ENCODE assay signal across 13 cellular contexts in the genomic region with DNA sequence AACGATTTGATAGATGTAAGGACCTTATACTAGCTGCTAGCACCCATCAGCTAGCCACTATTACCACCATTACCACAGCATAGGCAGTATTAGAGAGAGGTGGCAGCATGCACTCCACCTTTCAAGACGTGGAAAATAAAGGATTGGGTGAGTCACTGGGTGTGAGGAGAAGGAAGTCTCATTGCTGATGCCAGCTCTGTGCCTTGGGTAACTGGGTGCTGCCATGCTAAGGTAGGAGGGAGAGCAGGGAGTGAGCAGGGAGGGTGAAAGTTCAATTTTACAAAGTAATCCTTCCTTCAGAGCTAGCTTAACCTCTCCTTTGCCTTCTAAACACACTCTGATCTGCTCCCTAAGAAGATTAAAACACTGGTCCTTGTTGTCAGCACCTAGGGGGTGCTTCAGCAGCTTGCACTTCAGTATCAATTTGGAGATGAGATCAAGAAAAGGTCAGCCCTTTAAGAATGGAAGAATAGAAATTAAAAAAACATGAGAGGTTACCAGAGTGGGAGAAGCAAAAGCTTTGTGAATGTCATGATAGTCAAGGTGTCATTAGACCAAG. TPM values are rescaled to one million over a fixed set of nuclear protein-coding genes. Genes with fewer than 3 reads are reported as not detected.
DNase-seq lines count a peak whose midpoint lies in the region; ATAC-seq and TF ChIP-seq lines count a peak whose summit lies in the region.
"Had no signal": no experiment of that assay in that cellular context is flagged by ENCODE, and none has a peak within 500 bp of the region (broad histone marks: within the 10 kb centered on the region; RNA-seq: fewer than 3 reads in every experiment).

No MANE protein-coding gene starts in this region.

- TF ChIP-seq EP300 in tibial nerve (IDR thresholded peaks at IDR 0.05), result no peak

- peaks cover 3% of the 10 kb centered on the region for H3K27me3 Mint-ChIP-seq in central memory CD8-positive, alpha-beta T cell
- peaks cover 14% of the 10 kb centered on the region for H3K27me3 Mint-ChIP-seq in progenitor cell of endocrine pancreas

- H3K9me3 Mint-ChIP-seq in central memory CD8-positive, alpha-beta T cell, result no peaks in the 10 kb centered on the region
- H3K9me3 Mint-ChIP-seq in progenitor cell of endocrine pancreas (ENCODE audit: low read depth), result no peaks in the 10 kb centered on the region

- peak overlapping the region; percentile 85 for H3K4me3 Mint-ChIP-seq in central memory CD8-positive, alpha-beta T cell
- peak overlapping the region; percentile 71 for H3K4me3 Mint-ChIP-seq in progenitor cell of endocrine pancreas (ENCODE audit: low read depth)

- H3K9me3 ChIP-seq in MG63 (no peaks in the 10 kb centered on the region), tibial nerve (no peaks in the 10 kb centered on the region)

- TF ChIP-seq POLR2A in tibial nerve (IDR thresholded peaks at IDR 0.05), result no peak

- TF ChIP-seq CTCF in progenitor cell of endocrine pancreas (IDR thresholded peaks at IDR 0.05; ENCODE audit: unreplicated experiment) (no peak), tibial nerve (IDR thresholded peaks at IDR 0.05) (no peak)

- no peaks in the 10 kb centered on the region for H3K36me3 ChIP-seq in MG63
- H3K36me3 ChIP-seq in tibial nerve, result no peaks in the 10 kb centered on the region

- H3K27me3 ChIP-seq in MG63, result peaks cover 2% of the 10 kb centered on the region; the same call in 1 of the 2 replicates
- H3K27me3 ChIP-seq in tibial nerve, result no peaks in the 10 kb centered on the region

- H3K4me3 ChIP-seq in MG63 (no peak overlapping the region), tibial nerve (no peak overlapping the region)

- no peak overlapping the region for H3K27ac ChIP-seq in tibial nerve
- H3K27ac ChIP-seq: HL-60, parathyroid adenoma had no signal

- H3K4me1 ChIP-seq in tibial nerve, result peaks cover 0 to 22% (median 8%) of the 10 kb centered on the region in 4 donors
- H3K4me1 ChIP-seq: parathyroid adenoma had no signal

- no peak for ATAC-seq in central memory CD8-positive, alpha-beta T cell (replicated peaks; ENCODE audit: extremely low read depth, poor library complexity, severe bottlenecking)
- no peak for ATAC-seq in GM21786 (IDR thresholded peaks at IDR 0.05; ENCODE audit: unreplicated experiment)
- ATAC-seq: activated CD8-positive, alpha-beta memory T cell treated with anti-CD3 and anti-CD28 coated beads, Interleukin-2, amount 10 ng/mL, durations not matched to agents 7 days and 5 days; left lobe of liver had no signal

- peaks cover 7% of the 10 kb centered on the region for H3K4me1 Mint-ChIP-seq in central memory CD8-positive, alpha-beta T cell
- H3K4me1 Mint-ChIP-seq in progenitor cell of endocrine pancreas (ENCODE audit: low read depth), result peaks cover 5% of the 10 kb centered on the region

- no peaks in the 10 kb centered on the region for H3K36me3 Mint-ChIP-seq in central memory CD8-positive, alpha-beta T cell (ENCODE audit: insufficient read depth)
- H3K36me3 Mint-ChIP-seq in progenitor cell of endocrine pancreas (ENCODE audit: insufficient read depth), result no peaks in the 10 kb centered on the region

- H3K27ac Mint-ChIP-seq in central memory CD8-positive, alpha-beta T cell (ENCODE audit: low read depth), result no peak overlapping the region
- no peak overlapping the region for H3K27ac Mint-ChIP-seq in progenitor cell of endocrine pancreas
- H3K27ac Mint-ChIP-seq: activated CD8-positive, alpha-beta memory T cell treated with anti-CD3 and anti-CD28 coated beads, Interleukin-2, amount 10 ng/mL, durations not matched to agents 7 days and 5 days had no signal

- 87 to 88% methylated on average over 2 of the region's 2 CpGs for WGBS in tibial nerve, 2 donors

- DNase-seq in DMS53 (lab: John Stamatoyannopoulos, UW) (peak; percentile 18), DMS53 treated with DMSO at 0.1 percent for 48 hours (lab: John Stamatoyannopoulos, UW; ENCODE audit: unreplicated experiment) (no peak), MG63 (peak; percentile 6), progenitor cell of endocrine pancreas (ENCODE audit: low spot score, unreplicated experiment) (no peak), tibial nerve (ENCODE audit: low spot score in 2 of 2) (no peak)
- DNase-seq in central memory CD8-positive, alpha-beta T cell (ENCODE audit: low spot score in 2 of 2), result no peak
- DNase-seq in NK-92 treated with Interleukin-12 subunit alpha and Interleukin-12 subunit beta, amount 100 ng/mL, for 24 hours (lab: John Stamatoyannopoulos, UW), result no peak
- DNase-seq: activated CD8-positive, alpha-beta memory T cell treated with anti-CD3 and anti-CD28 coated beads, Interleukin-2, amount 10 ng/mL, durations not matched to agents 7 days and 5 days; NCI-H2029 had no signal

RNA-seq across cellular contexts. Expression of a gene that starts 1.8 kb away (rescaled TPM):
- total RNA-seq in MG63 (2014; rRNA removed; shearing (Covaris generic); ENCODE audit: low replicate concordance), result 12.3 and 13.9 TPM in 2 replicates
- total RNA-seq in progenitor cell of endocrine pancreas, result 8.2 and 8.6 TPM in 2 replicates
- 1 to 10 TPM; 1.3 to 2.4 (median 2.2) TPM for total RNA-seq in tibial nerve

Comparison
In these comparisons a context has a peak if more than half of its experiments do, and no peak if none do; other contexts are left out.
1. DNase-seq: peak in DMS53 (single experiment) and MG63 (single experiment); none in DMS53 treated with DMSO at 0.1 percent for 48 hours (single experiment), central memory CD8-positive, alpha-beta T cell (0 of 2), progenitor cell of endocrine pancreas (single experiment), tibial nerve (0 of 2) and NK-92 treated with Interleukin-12 subunit alpha and Interleukin-12 subunit beta, amount 100 ng/mL, for 24 hours (single experiment).